17 cellular contexts compared by ENCODE assay signal in genomic region chr4:29405151-29405550, GRCh38.
DNase-seq lines count a peak whose midpoint lies in the region; ATAC-seq and TF ChIP-seq lines count a peak whose summit lies in the region.
"Had no signal": no experiment of that assay in that cellular context is flagged by ENCODE, and none has a peak within 500 bp of the region (broad histone marks: within the 10 kb centered on the region; RNA-seq: fewer than 3 reads in every experiment).

No MANE protein-coding gene starts in this region.

- H3K36me3 Mint-ChIP-seq in HFFc6 (ENCODE audit: low read depth) (peaks cover 8% of the 10 kb centered on the region; the same call in 1 of the 2 replicates), glutamatergic neuron (ENCODE audit: unreplicated experiment) (no peaks in the 10 kb centered on the region)
- H3K36me3 Mint-ChIP-seq: IgD-negative memory B cell had no signal

- ATAC-seq in GM18873 (IDR thresholded peaks at IDR 0.05; ENCODE audit: low FRiP score, unreplicated experiment) (no peak), GM18520 (IDR thresholded peaks at IDR 0.05; ENCODE audit: unreplicated experiment) (no peak)
- ATAC-seq: HCT116 had no signal

- peak overlapping the region; percentile 15; the same call in 1 of the 2 replicates for H3K4me3 Mint-ChIP-seq in HFFc6
- no peak overlapping the region for H3K4me3 Mint-ChIP-seq in glutamatergic neuron (ENCODE audit: unreplicated experiment)
- H3K4me3 Mint-ChIP-seq: B cell; CD4-positive, alpha-beta T cell; IgD-negative memory B cell had no signal

- H3K27me3 Mint-ChIP-seq in HFFc6 (ENCODE audit: insufficient read depth) (no peaks in the 10 kb centered on the region), glutamatergic neuron (ENCODE audit: unreplicated experiment) (no peaks in the 10 kb centered on the region)
- H3K27me3 Mint-ChIP-seq: B cell; CD4-positive, alpha-beta T cell; IgD-negative memory B cell had no signal

- peak overlapping the region; percentile 8 for H3K27ac Mint-ChIP-seq in HFFc6
- no peak overlapping the region for H3K27ac Mint-ChIP-seq in glutamatergic neuron (ENCODE audit: unreplicated experiment)
- H3K27ac Mint-ChIP-seq: B cell; CD4-positive, alpha-beta T cell; IgD-negative memory B cell had no signal

- no peaks in the 10 kb centered on the region for H3K9me3 Mint-ChIP-seq in HFFc6
- no peaks in the 10 kb centered on the region for H3K9me3 Mint-ChIP-seq in glutamatergic neuron (ENCODE audit: unreplicated experiment)

- peaks cover 40% of the 10 kb centered on the region for H3K4me1 Mint-ChIP-seq in HFFc6 (ENCODE audit: low read depth)
- no peaks in the 10 kb centered on the region for H3K4me1 Mint-ChIP-seq in glutamatergic neuron (ENCODE audit: low read depth, unreplicated experiment)
- H3K4me1 Mint-ChIP-seq: B cell, IgD-negative memory B cell had no signal

- H3K36me3 ChIP-seq in adipocyte (ENCODE audit: control insufficient read depth, insufficient read depth, low read length, severe bottlenecking) = no peaks in the 10 kb centered on the region

- H3K27me3 ChIP-seq in adipocyte (replicated peaks; ENCODE audit: control insufficient read depth, insufficient read depth, low read length) = no peaks in the 10 kb centered on the region

- H3K9me3 ChIP-seq in adipocyte (ENCODE audit: control insufficient read depth, low read length) = no peaks in the 10 kb centered on the region

- no peak overlapping the region for H3K9ac ChIP-seq in adipocyte (ENCODE audit: low read length)
- H3K9ac ChIP-seq: GM23248 had no signal

- TF ChIP-seq CTCF in HFFc6 (IDR thresholded peaks at IDR 0.05) (no peak), fibroblast of pulmonary artery (IDR thresholded peaks at IDR 0.05; ENCODE audit: low read length, missing control alignments) (no peak), glutamatergic neuron (IDR thresholded peaks at IDR 0.05; ENCODE audit: partially characterized antibody, unreplicated experiment) (no peak)

- peak; percentile 71 for DNase-seq in EH (ENCODE audit: low read depth)
- peak; percentile 28 for DNase-seq in HFFc6
- DNase-seq in adipocyte (ENCODE audit: low read depth) = peak; percentile 48
- peak; percentile 3 for DNase-seq in fibroblast of pulmonary artery (ENCODE audit: low read depth)
- no peak for DNase-seq in activated gamma-delta T cell (lab: John Stamatoyannopoulos, UW)
- DNase-seq in glutamatergic neuron = no peak
- DNase-seq: C1 segment of cervical spinal cord; Calu3; CD4-positive, alpha-beta T cell; DMS 273 treated with DMSO at 0.1 percent for 48 hours; GDM1; GM23248 had no signal

- no peaks in the 10 kb centered on the region for H3K4me1 ChIP-seq in adipocyte (ENCODE audit: control insufficient read depth, insufficient read depth, low read length)

- H3K4me3 ChIP-seq in adipocyte (ENCODE audit: low read length) = no peak overlapping the region
- no peak overlapping the region for H3K4me3 ChIP-seq in fibroblast of pulmonary artery (replicated peaks; ENCODE audit: low read depth, low read length)
- H3K4me3 ChIP-seq: GM23248 had no signal

Comparison
In these comparisons a context has a peak if more than half of its experiments do, and no peak if none do; other contexts are left out.
1. DNase-seq: peak in EH (single experiment), HFFc6 (single experiment), adipocyte (single experiment) and fibroblast of pulmonary artery (single experiment); none in activated gamma-delta T cell (single experiment) and glutamatergic neuron (single experiment).